Comparison of ENCODE assay signal across 8 cellular contexts in genomic region chr7:45731692-45732457, GRCh38.
DNase-seq lines count a peak whose midpoint lies in the region; ATAC-seq, FAIRE-seq and TF ChIP-seq lines count a peak whose summit lies in the region.
"Not testable (repeated sequence)": the region's sequence is repeated elsewhere in the genome, so short reads cannot be mapped to it uniquely, and the experiment has no call there.

No MANE protein-coding gene starts in this region.

- H4K20me1 ChIP-seq in HCT116 (ENCODE audit: insufficient read depth), result not testable (repeated sequence)

- BruUV-seq in HCT116 (replicated peaks; lab: Mats Ljungman, UMichigan), result not testable (repeated sequence)

- intact Hi-C loops in HCT116 (cut with micrococcal nuclease), result not testable (repeated sequence)

- H3K9me3 ChIP-seq in HCT116 (ENCODE audit: control insufficient read depth in 1 of 2, insufficient read depth in 1 of 2, low read depth in 1 of 2, low read length in 2 of 2), result not testable (repeated sequence)

- TF ChIP-seq POLR2A in HCT116 (IDR thresholded peaks at IDR 0.05; ENCODE audit: borderline replicate concordance, extremely low read depth, insufficient read depth, insufficient read length), result not testable (repeated sequence)

- not testable (repeated sequence) for TF ChIP-seq CTCF in HCT116 (IDR thresholded peaks at IDR 0.05 in 2 of 3, conservative IDR thresholded peaks at IDR 0.05 in 1 of 3; ENCODE audit: borderline replicate concordance in 1 of 3, insufficient read depth in 1 of 3, low read depth in 2 of 3, low read length in 2 of 3); epithelial cell of esophagus (IDR thresholded peaks at IDR 0.05; ENCODE audit: insufficient read depth, low read depth, low read length, missing control alignments)

- H3K36me3 ChIP-seq in HCT116 (ENCODE audit: control insufficient read depth in 1 of 2, insufficient read depth in 2 of 2, low read length in 2 of 2), result not testable (repeated sequence)

- POLR2A ChIA-PET in HCT116 (lab: Charles Lee), result not testable (repeated sequence)

- not testable (repeated sequence) for ATAC-seq in HCT116

- FAIRE-seq in A204.1 (lab: Jason Lieb, UNC), result peak; percentile 76

- H3K4me2 ChIP-seq in HCT116 (ENCODE audit: low read length), result not testable (repeated sequence)

- H3K27ac ChIP-seq in HCT116 (ENCODE audit: low read depth, low read length), result not testable (repeated sequence)

- not testable (repeated sequence) for H3K9ac ChIP-seq in HCT116 (ENCODE audit: low read length)

- not testable (repeated sequence) for H3K9me2 ChIP-seq in HCT116 (ENCODE audit: insufficient read depth)

- not testable (repeated sequence) for H2AFZ ChIP-seq in HCT116 (ENCODE audit: low read depth, low read length, poor library complexity, severe bottlenecking)

- CTCF ChIA-PET in HCT116 (lab: Charles Lee), result not testable (repeated sequence)

- not testable (repeated sequence) for H3K4me1 ChIP-seq in HCT116 (ENCODE audit: control insufficient read depth in 1 of 2, insufficient read depth in 2 of 2, low read length in 2 of 2)

- not testable (repeated sequence) for H3K27me3 ChIP-seq in HCT116 (ENCODE audit: insufficient read depth, low read length)

- not testable (repeated sequence) for TF ChIP-seq RAD21 in HCT116 (IDR thresholded peaks at IDR 0.05; ENCODE audit: low read depth)

- not testable (repeated sequence) for H3K79me2 ChIP-seq in HCT116 (ENCODE audit: insufficient read depth, low read length)

- RAD21 ChIA-PET in HCT116 (lab: Charles Lee; ENCODE audit: low non-redundant PET in 1 of 2, low total read pairs in 2 of 2, uncharacterized antibody in 2 of 2, unreplicated experiment in 2 of 2), result not testable (repeated sequence)

- DNase-seq in COLO829 (ENCODE audit: low spot score) (peak; percentile 27), HCT116 (ENCODE audit: low read depth, low spot score) (peak; percentile 8), OCI-M1 (lab: John Stamatoyannopoulos, UW) (peak; percentile 1), amniotic stem cell (lab: John Stamatoyannopoulos, UW) (peak; percentile 58), epithelial cell of esophagus (ENCODE audit: low read depth) (peak; percentile 40), hepatic stellate cell (ENCODE audit: low spot score) (peak; percentile 41), skeletal muscle cell (ENCODE audit: low read depth) (peak; percentile 58)

- H3K4me3 ChIP-seq in HCT116 (replicated peaks in 1 of 2; ENCODE audit: low read depth in 1 of 2, low read length in 2 of 2); epithelial cell of esophagus (ENCODE audit: low read length); skeletal muscle cell (ENCODE audit: low read depth, low read length): not testable (repeated sequence)

Comparison
In these comparisons a context has a peak if more than half of its experiments do, and no peak if none do; other contexts are left out.
1. DNase-seq: peak in every context shown above with its lines; median percentile 58 in amniotic stem cell; 58 in skeletal muscle cell; 41 in hepatic stellate cell; 40 in epithelial cell of esophagus; 27 in COLO829; 8 in HCT116; 1 in OCI-M1.